In genomic region chr3:195746346-195746745, GRCh38 we compare ENCODE assay signal across 13 cellular contexts. TPM values are rescaled to one million over a fixed set of nuclear protein-coding genes. Genes with fewer than 3 reads are reported as not detected.
DNase-seq lines count a peak whose midpoint lies in the region; ATAC-seq and TF ChIP-seq lines count a peak whose summit lies in the region.
"Had no signal": no experiment of that assay in that cellular context is flagged by ENCODE, and none has a peak within 500 bp of the region (broad histone marks: within the 10 kb centered on the region; RNA-seq: fewer than 3 reads in every experiment).

No MANE protein-coding gene starts in this region.

- intact Hi-C loops in left cardiac atrium (cut with DNase I) (no loop called here), heart right ventricle (cut with DNase I) (loop anchor here in 1 of 10 donors (10.0 kb wide), 1 partner anchor 122 kb away; no protein-coding TSS in a partner anchor)

- no peak overlapping the region for H3K4me2 ChIP-seq in Karpas-422 (ENCODE audit: low read depth, low read length, poor library complexity, severe bottlenecking)
- H3K4me2 ChIP-seq: BLaER1 treated with 17β-estradiol and CSF1 and Interleukin-3, amounts not matched to agents 10 nM and 100 nM; GM23338 had no signal

- no peak overlapping the region for H2AFZ ChIP-seq in Karpas-422 (ENCODE audit: low read length)
- H2AFZ ChIP-seq: GM23338 had no signal

- peak overlapping the region; percentile 65 for H3K27ac Mint-ChIP-seq in T-helper 17 cell
- H3K27ac Mint-ChIP-seq: GM23338, H9 had no signal

- no peaks in the 10 kb centered on the region for H3K36me3 Mint-ChIP-seq in T-helper 17 cell (ENCODE audit: low read depth)
- H3K36me3 Mint-ChIP-seq: CD4-positive, CD25-positive, alpha-beta regulatory T cell had no signal

- ATAC-seq in left cardiac atrium (no peak), heart right ventricle (no peak), T-helper 17 cell (no peak), esophagus mucosa (peak; percentile 1), GM18909 (IDR thresholded peaks at IDR 0.05; ENCODE audit: poor library complexity, unreplicated experiment) (no peak)
- ATAC-seq: GM12878, GM23338 had no signal

- H3K79me2 ChIP-seq in Karpas-422 (ENCODE audit: low read length) = no peaks in the 10 kb centered on the region

- H3K4me3 Mint-ChIP-seq in T-helper 17 cell = no peak overlapping the region
- H3K4me3 Mint-ChIP-seq: GM23338 had no signal

- H3K27me3 ChIP-seq in heart right ventricle (peaks cover 0 to 27% (median 7%) of the 10 kb centered on the region in 7 donors), Karpas-422 (ENCODE audit: low read length) (no peaks in the 10 kb centered on the region)
- H3K27me3 ChIP-seq: BLaER1 treated with 17β-estradiol and CSF1 and Interleukin-3, amounts not matched to agents 10 nM and 100 nM had no signal

- no peak overlapping the region for H3K9ac ChIP-seq in Karpas-422 (ENCODE audit: low read length)
- H3K9ac ChIP-seq: BLaER1 treated with 17β-estradiol and CSF1 and Interleukin-3, amounts not matched to agents 10 nM and 100 nM had no signal

- H3K9me2 ChIP-seq in Karpas-422 (replicated peaks; ENCODE audit: insufficient read depth, low read length) = no peaks in the 10 kb centered on the region

- peaks cover 19% of the 10 kb centered on the region for H3K4me1 Mint-ChIP-seq in T-helper 17 cell
- H3K4me1 Mint-ChIP-seq: GM23338, H9 had no signal

- H3K27ac ChIP-seq in heart right ventricle = no peak overlapping the region
- no peak overlapping the region for H3K27ac ChIP-seq in Karpas-422 (ENCODE audit: low read length)
- H3K27ac ChIP-seq: BLaER1 treated with 17β-estradiol and CSF1 and Interleukin-3, amounts not matched to agents 10 nM and 100 nM had no signal

- H3K4me3 ChIP-seq in heart right ventricle (no peak overlapping the region), Karpas-422 (ENCODE audit: low read length) (no peak overlapping the region)
- H3K4me3 ChIP-seq: BLaER1 treated with 17β-estradiol and CSF1 and Interleukin-3, amounts not matched to agents 10 nM and 100 nM; GM12878; GM23338 had no signal

- peak; percentile 3 for DNase-seq in left cardiac atrium
- no peak for DNase-seq in heart right ventricle
- DNase-seq in T-helper 17 cell = no peak
- DNase-seq in Karpas-422 = no peak
- no peak for DNase-seq in SW480 (ENCODE audit: low spot score)
- DNase-seq: ACHN; CD4-positive, CD25-positive, alpha-beta regulatory T cell; H9 had no signal

- peaks cover 4% of the 10 kb centered on the region for H3K27me3 Mint-ChIP-seq in T-helper 17 cell

- H3K36me3 ChIP-seq in heart right ventricle (no peaks in the 10 kb centered on the region), Karpas-422 (ENCODE audit: insufficient read depth, low read length) (no peaks in the 10 kb centered on the region)

- H3K4me1 ChIP-seq in heart right ventricle = peaks cover 0 to 9% (median 0%) of the 10 kb centered on the region in 9 donors
- H3K4me1 ChIP-seq in Karpas-422 (ENCODE audit: low read length) = no peaks in the 10 kb centered on the region

- TF ChIP-seq CTCF in heart right ventricle (IDR thresholded peaks at IDR 0.05) = no peak

- WGBS in heart right ventricle, 2 donors = 76 to 78% methylated on average over 8 of the region's 8 CpGs

- H3K9me3 ChIP-seq in heart right ventricle = no peaks in the 10 kb centered on the region
- no peaks in the 10 kb centered on the region for H3K9me3 ChIP-seq in T-helper 17 cell (ENCODE audit: control insufficient read depth, low read length, poor library complexity, severe bottlenecking)
- H3K9me3 ChIP-seq in Karpas-422 (ENCODE audit: low read length) = no peaks in the 10 kb centered on the region
- H3K9me3 ChIP-seq: BLaER1 treated with 17β-estradiol and CSF1 and Interleukin-3, amounts not matched to agents 10 nM and 100 nM had no signal

- H4K20me1 ChIP-seq in Karpas-422 (ENCODE audit: insufficient read depth, low read depth, low read length) = no peaks in the 10 kb centered on the region

RNA-seq across cellular contexts. Expression of gene MUC20, which starts 25.6 kb away (rescaled TPM):
- total RNA-seq in left cardiac atrium (1 to 10 TPM; 1.8 to 4.7 TPM), heart right ventricle (1 to 10 TPM in 9 of 10 donors, under 1 TPM in 1; 0.67 to 5.4 (median 2.5) TPM), T-helper 17 cell (10 to 100 TPM in 1 of 2 donors, 1 to 10 TPM in 1; 6.4 to 13.2 TPM), esophagus mucosa (34.9 TPM)
- 1 to 10 TPM in 1 of 2 donors, under 1 TPM in 1; 0.36 to 7.6 TPM for polyA plus RNA-seq in heart right ventricle
- 0.22 and 1.6 TPM in 2 replicates for total RNA-seq in Karpas-422 (2014; rRNA removed; shearing (Covaris generic); ENCODE audit: low replicate concordance)
- total RNA-seq: GM23338, H9 had no signal
